24 cellular contexts compared by ENCODE assay signal in genomic region chr2:46371858-46372257, GRCh38.
"Had no signal": no experiment of that assay in that cellular context is flagged by ENCODE, and none has a peak within 500 bp of the region (broad histone marks: within the 10 kb centered on the region; RNA-seq: fewer than 3 reads in every experiment).

No MANE protein-coding gene starts in this region.

- DNase-seq: hypothalamus; immature natural killer cell; kidney; left colon; left lung; naive thymus-derived CD8-positive, alpha-beta T cell; nucleus accumbens; pancreas; posterior cingulate gyrus; retina; right cardiac atrium; sigmoid colon; small intestine; spleen; stimulated activated CD4-positive, alpha-beta T cell treated with anti-CD3 and anti-CD28 coated beads, Interleukin-4, amount 100 ng/mL, for 24 hours; stimulated activated naive CD4-positive, alpha-beta T cell; tibial artery; trophoblast cell; upper lobe of right lung had no signal

- ATAC-seq: left colon; left lung; naive thymus-derived CD8-positive, alpha-beta T cell; right cardiac atrium; stimulated activated effector memory CD8-positive, alpha-beta T cell treated with anti-CD3 and anti-CD28 coated beads, Interleukin-12 subunit alpha, Interleukin-12 subunit beta, amount 100 ng/mL, for 72 hours; upper lobe of right lung had no signal

- H3K4me3 ChIP-seq: left lung, pancreas, prostate gland, sigmoid colon, spleen, suprapubic skin, thoracic aorta, tibial artery, upper lobe of right lung had no signal

- H3K36me3 ChIP-seq: prostate gland had no signal

- H3K27ac ChIP-seq: pancreas, prostate gland, sigmoid colon, spleen, suprapubic skin, thoracic aorta, upper lobe of right lung had no signal

- H3K4me1 ChIP-seq: pancreas, suprapubic skin had no signal

- H3K9me3 ChIP-seq: left lung, pancreas, prostate gland, sigmoid colon, spleen, suprapubic skin, thoracic aorta, tibial artery, upper lobe of right lung had no signal

- FAIRE-seq: islet of Langerhans, kidney, pancreas, small intestine had no signal

- H3K27me3 ChIP-seq: left lung, pancreas, sigmoid colon, spleen, suprapubic skin, tibial artery, upper lobe of right lung had no signal
